Comparison of ENCODE assay signal across 6 cellular contexts in genomic region chr19:39398297-39398864, GRCh38. TPM values are rescaled to one million over a fixed set of nuclear protein-coding genes. Genes with fewer than 3 reads are reported as not detected.
A peak's percentile ranks its signal among the peaks of the same experiment; 100 is the strongest.
DNase-seq lines count a peak whose midpoint lies in the region; ATAC-seq and TF ChIP-seq lines count a peak whose summit lies in the region.

No MANE protein-coding gene starts in this region.

- peak overlapping the region; percentile 95 for H3K27ac ChIP-seq in subcutaneous abdominal adipose tissue (ENCODE audit: low read depth, low read length)

- intact Hi-C loops in left cardiac atrium (cut with DNase I) = no loop called here

- peaks cover 22 to 54% (median 40%) of the 10 kb centered on the region in 5 donors for H3K4me1 ChIP-seq in subcutaneous abdominal adipose tissue (ENCODE audit: control insufficient read depth in 5 of 5, insufficient read depth in 5 of 5, low read length in 5 of 5)

- H3K36me3 ChIP-seq in subcutaneous abdominal adipose tissue (ENCODE audit: control insufficient read depth in 5 of 5, insufficient read depth in 5 of 5, low read length in 5 of 5) = peaks cover 0 to 22% (median 19%) of the 10 kb centered on the region in 5 donors

- ATAC-seq in GM18505 (IDR thresholded peaks at IDR 0.05; ENCODE audit: unreplicated experiment) = no peak
- ATAC-seq in left cardiac atrium = peak in 1 of 2 donors; percentile 32
- ATAC-seq in GM19452 (IDR thresholded peaks at IDR 0.05; ENCODE audit: unreplicated experiment) = no peak

- TF ChIP-seq POLR2A in GM18505 (IDR thresholded peaks at IDR 0.05; ENCODE audit: borderline replicate concordance, extremely low read depth, insufficient read depth, insufficient read length) = peak; percentile 46

- H3K9me3 ChIP-seq in subcutaneous abdominal adipose tissue (ENCODE audit: control insufficient read depth in 5 of 5, low read length in 5 of 5) = no peaks in the 10 kb centered on the region

- DNase-seq in activated CD4-positive, alpha-beta T cell treated with anti-CD3 and anti-CD28 coated beads, Interleukin-2, amount 50 U/mL, for 48 hours = peak; percentile 67 to 74
- DNase-seq in left cardiac atrium (peak; percentile 80), dermis blood vessel endothelial cell (no peak)

- peak overlapping the region; percentile 22 to 79 (median 43) for H3K9ac ChIP-seq in subcutaneous abdominal adipose tissue (ENCODE audit: low read length in 5 of 5)

- H3K4me3 ChIP-seq in subcutaneous abdominal adipose tissue (ENCODE audit: low read depth in 1 of 5, low read length in 5 of 5) = peak overlapping the region in 3 of 5 donors; percentile 18 to 48 (median 44)

- H3K27me3 ChIP-seq in subcutaneous abdominal adipose tissue (ENCODE audit: control insufficient read depth in 5 of 5, insufficient read depth in 4 of 5, low read length in 5 of 5) = no peaks in the 10 kb centered on the region

RNA-seq across cellular contexts. Expression of gene MED29, which starts 7.2 kb away (rescaled TPM):
- total RNA-seq in left cardiac atrium (10 to 100 TPM; 21.3 to 25.1 TPM), dermis blood vessel endothelial cell (10.7 and 22.5 TPM in 2 replicates)

RNA-seq across cellular contexts. Expression of gene PAF1, which starts 7.5 kb away (rescaled TPM):
- total RNA-seq in left cardiac atrium (10 to 100 TPM; 34.5 to 38.4 TPM), dermis blood vessel endothelial cell (29.5 and 34.2 TPM in 2 replicates)

RNA-seq across cellular contexts. Expression of gene ZFP36, which starts 8.3 kb away (rescaled TPM):
- 100 to 1,000 TPM in 1 of 2 donors, 10 to 100 TPM in 1; 93.5 to 156 TPM for total RNA-seq in left cardiac atrium
- total RNA-seq in dermis blood vessel endothelial cell = 1.0 and 2.4 TPM in 2 replicates

RNA-seq across cellular contexts. Expression of gene PLEKHG2, which starts 14.1 kb away (rescaled TPM):
- total RNA-seq in left cardiac atrium (10 to 100 TPM; 13.7 to 28.0 TPM), dermis blood vessel endothelial cell (13.6 and 22.1 TPM in 2 replicates)

RNA-seq across cellular contexts. Expression of gene RPS16, which starts 37.4 kb away (rescaled TPM):
- total RNA-seq in left cardiac atrium = 1,000 to 10,000 TPM; 1,273 to 1,597 TPM
- total RNA-seq in dermis blood vessel endothelial cell = 49.0 and 115 TPM in 2 replicates

Comparison
In these comparisons a context has a peak if more than half of its experiments do, and no peak if none do; other contexts are left out.
1. RNA of gene ZFP36, which starts 8.3 kb away (total RNA-seq): 93.5 to 156 TPM in left cardiac atrium; 1.0 to 2.4 TPM in dermis blood vessel endothelial cell; every median in the first group is over 10 times any median in the second.